In the genomic region with DNA sequence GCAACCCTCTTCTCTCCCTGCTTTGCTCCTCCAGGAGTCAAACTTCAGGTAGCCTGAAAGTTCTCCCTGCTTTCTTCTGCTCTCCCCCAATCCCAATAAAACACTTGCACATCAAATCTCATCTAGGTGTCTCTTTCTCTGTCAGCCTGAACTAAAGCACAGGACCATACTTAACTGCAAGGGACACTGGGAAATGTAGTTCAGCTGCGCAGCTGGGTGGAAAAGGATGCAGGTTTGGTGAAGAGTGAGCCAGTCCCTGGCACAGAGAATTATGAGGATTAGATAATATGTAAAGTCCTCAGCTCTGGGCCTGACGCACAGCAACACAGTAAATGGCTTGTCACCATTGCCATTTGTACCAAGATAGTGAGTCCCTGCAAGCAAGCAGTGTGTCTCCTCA, we compare ENCODE assay signal across 28 cellular contexts. TPM values are rescaled to one million over a fixed set of nuclear protein-coding genes. Genes with fewer than 3 reads are reported as not detected.
"Had no signal": no experiment of that assay in that cellular context is flagged by ENCODE, and none has a peak within 500 bp of the region (broad histone marks: within the 10 kb centered on the region; RNA-seq: fewer than 3 reads in every experiment).

No MANE protein-coding gene starts in this region.

- H3K4me2 ChIP-seq: KMS-11, SK-N-SH had no signal

- H3K4me3 ChIP-seq: Peyer's patch, SJSA1 had no signal

- H3K27me3 ChIP-seq: Peyer's patch, SJSA1 had no signal

- H3K36me3 ChIP-seq: Peyer's patch, SJSA1 had no signal

- H3K9me3 ChIP-seq: Peyer's patch, SJSA1, SK-N-SH had no signal

- H3K27ac ChIP-seq: KMS-11, Peyer's patch, SJSA1 had no signal

- H3K9ac ChIP-seq: KMS-11, SK-N-SH had no signal

- H3K4me1 ChIP-seq: Peyer's patch, SJSA1 had no signal

- DNase-seq: Karpas-422, MM.1S, MV-4-11, NCI-H1092, NCI-H1105, NCI-H1417 treated with DMSO at 0.1 percent for 48 hours, NCI-H1436 treated with DMSO at 0.1 percent for 48 hours, NCI-H1694 treated with DMSO at 0.1 percent for 48 hours, NCI-H187 treated with DMSO at 0.1 percent for 48 hours, NCI-H2029, NCI-H2081, NCI-H2171 treated with DMSO at 0.1 percent for 48 hours, NCI-H2227 treated with DMSO at 0.1 percent for 48 hours, NCI-H345, NCI-H446, NCI-H510A treated with DMSO at 0.1 percent for 48 hours, NCI-H524 treated with DMSO at 0.1 percent for 48 hours, NCI-H526 treated with DMSO at 0.1 percent for 48 hours, NCI-H774, Peyer's patch, Right ventricle myocardium superior, RPMI8226, SHP77 treated with DMSO at 0.1 percent for 48 hours, SK-N-SH, SW 1271 had no signal

RNA-seq across cellular contexts. Expression of gene IRX3, which starts 29.5 kb away (rescaled TPM):
- total RNA-seq: OCI-LY7, Peyer's patch had no signal
